8 cellular contexts compared by ENCODE assay signal in the genomic region with DNA sequence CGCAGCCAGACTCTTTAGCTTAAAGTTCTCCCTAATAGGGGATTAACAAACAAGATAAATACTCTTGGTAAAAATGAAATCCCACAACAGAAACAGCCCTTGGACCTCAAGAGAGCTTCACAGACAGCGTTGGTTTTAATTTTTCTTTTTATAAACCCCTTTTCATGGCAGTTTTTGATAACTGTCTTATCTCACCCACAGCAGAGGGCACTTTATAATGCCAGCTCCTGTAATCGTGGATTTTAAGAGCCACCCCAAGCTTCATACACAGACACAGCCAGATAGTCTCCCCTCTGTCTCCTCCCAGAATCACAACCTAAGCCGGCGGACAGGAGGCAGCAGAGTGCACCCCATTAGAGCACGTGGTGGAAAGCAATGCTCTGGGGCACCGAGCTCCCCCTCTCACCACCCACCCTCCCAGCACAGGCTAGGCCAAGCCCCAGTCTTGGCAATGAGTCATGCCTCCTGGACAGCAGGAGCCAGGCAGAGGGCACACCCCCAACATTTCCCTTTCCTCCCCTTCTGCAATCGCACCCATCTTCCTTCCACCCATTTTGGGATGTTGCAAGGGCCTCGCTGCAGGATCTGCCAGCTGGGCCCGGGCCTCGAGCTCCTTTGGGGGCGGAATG. TPM values are rescaled to one million over a fixed set of nuclear protein-coding genes. Genes with fewer than 3 reads are reported as not detected.
DNase-seq lines count a peak whose midpoint lies in the region; ATAC-seq and TF ChIP-seq lines count a peak whose summit lies in the region.

No MANE protein-coding gene starts in this region.

- H3K4me1 ChIP-seq in fibroblast of lung (ENCODE audit: control insufficient read depth, extremely low read depth, insufficient read depth, low read length), result peaks cover 12% of the 10 kb centered on the region
- H3K4me1 ChIP-seq in muscle layer of colon (ENCODE audit: insufficient read depth, low read length), result peaks cover 51% of the 10 kb centered on the region
- peaks cover 37 to 71% (median 41%) of the 10 kb centered on the region in 4 donors for H3K4me1 ChIP-seq in upper lobe of left lung

- H3K9me3 ChIP-seq in fibroblast of lung (ENCODE audit: control insufficient read depth, insufficient read depth, low read depth, low read length) (no peaks in the 10 kb centered on the region), muscle layer of colon (ENCODE audit: low read length) (no peaks in the 10 kb centered on the region), upper lobe of left lung (no peaks in the 10 kb centered on the region)

- H3K27ac ChIP-seq in fibroblast of lung (ENCODE audit: insufficient read depth, low read length) (peak overlapping the region; percentile 72), muscle layer of colon (ENCODE audit: low read depth, low read length) (peak overlapping the region; percentile 97), upper lobe of left lung (peak overlapping the region; percentile 94 to 99 (median 98))

- TF ChIP-seq CTCF in LNCaP clone FGC (IDR thresholded peaks at IDR 0.05; ENCODE audit: control insufficient read depth, extremely low read depth, insufficient read depth), result peak; percentile 17; the same call in 1 of the 2 replicates
- peak; percentile 76 to 86 for TF ChIP-seq CTCF in fibroblast of lung (conservative IDR thresholded peaks at IDR 0.05 in 1 of 2, IDR thresholded peaks at IDR 0.05 in 1 of 2; ENCODE audit: low read depth in 1 of 2, low read length in 2 of 2)
- peak in 5 of 6 experiments; percentile 54 to 72 (median 56) for TF ChIP-seq CTCF in upper lobe of left lung (IDR thresholded peaks at IDR 0.05)

- H3K9ac ChIP-seq in fibroblast of lung (ENCODE audit: insufficient read depth, low read length), result peak overlapping the region; percentile 53
- peak overlapping the region; percentile 73 for H3K9ac ChIP-seq in muscle layer of colon (ENCODE audit: low read length)

- peak; percentile 21 for DNase-seq in activated T-cell treated with anti-CD3 and anti-CD28 coated beads for 48 hours (ENCODE audit: low read depth)
- no peak for DNase-seq in activated T-cell treated with anti-CD3 and anti-CD28 coated beads, Interleukin-2, amount 50 U/mL, for 1 hour
- peak; percentile 98 for DNase-seq in H4 (ENCODE audit: low spot score)
- no peak for DNase-seq in LNCaP clone FGC (ENCODE audit: low read depth)
- peak; percentile 15 for DNase-seq in activated CD4-positive, alpha-beta T cell treated with anti-CD3 and anti-CD28 coated beads, Interleukin-2, amount 50 U/mL, for 1 hour
- peak; percentile 85 to 98 for DNase-seq in fibroblast of lung (ENCODE audit: low read depth in 2 of 2)
- DNase-seq in upper lobe of left lung, result peak in 1 of 2 donors; percentile 94

- H3K27me3 ChIP-seq in fibroblast of lung (ENCODE audit: control insufficient read depth, insufficient read depth, low read length) (no peaks in the 10 kb centered on the region), muscle layer of colon (ENCODE audit: control insufficient read depth in 1 of 2, insufficient read depth in 2 of 2, low read length in 2 of 2) (no peaks in the 10 kb centered on the region), upper lobe of left lung (no peaks in the 10 kb centered on the region)

- no peak for TF ChIP-seq POLR2A in upper lobe of left lung (IDR thresholded peaks at IDR 0.05)

- H2AFZ ChIP-seq in fibroblast of lung (ENCODE audit: low read length), result no peak overlapping the region

- ATAC-seq in upper lobe of left lung (ENCODE audit: low FRiP score in 2 of 2), result peak; percentile 59 to 88

- H3K79me2 ChIP-seq in fibroblast of lung (ENCODE audit: control insufficient read depth, insufficient read depth, low read length), result peaks cover 14% of the 10 kb centered on the region

- H4K20me1 ChIP-seq in fibroblast of lung (ENCODE audit: control insufficient read depth, extremely low read depth, insufficient read depth, low read length), result no peaks in the 10 kb centered on the region

- TF ChIP-seq EP300 in upper lobe of left lung (IDR thresholded peaks at IDR 0.05), result peak in 1 of 4 donors; percentile 51

- WGBS in upper lobe of left lung, 2 donors, result 3 to 4% methylated on average over 8 to 11 of the region's 12 CpGs

- no peaks in the 10 kb centered on the region for H3K36me3 ChIP-seq in fibroblast of lung (ENCODE audit: control insufficient read depth, insufficient read depth, low read length)
- H3K36me3 ChIP-seq in muscle layer of colon (ENCODE audit: insufficient read depth, low read length), result peaks cover 9% of the 10 kb centered on the region
- H3K36me3 ChIP-seq in upper lobe of left lung, result peaks cover 0 to 22% (median 3%) of the 10 kb centered on the region in 4 donors

- H3K4me3 ChIP-seq in LNCaP clone FGC (ENCODE audit: low read depth, low read length), result peak overlapping the region; percentile 79
- H3K4me3 ChIP-seq in fibroblast of lung (replicated peaks in 1 of 4; ENCODE audit: control extremely low read depth in 1 of 4, insufficient read depth in 1 of 4, low read depth in 3 of 4, low read length in 4 of 4), result peak overlapping the region; percentile 37 to 94 (median 83)
- peak overlapping the region; percentile 89 to 93 for H3K4me3 ChIP-seq in muscle layer of colon (ENCODE audit: low read depth in 1 of 2, low read length in 2 of 2)
- H3K4me3 ChIP-seq in upper lobe of left lung, result peak overlapping the region; percentile 65 to 92 (median 88)

- peak overlapping the region; percentile 90 for H3K4me2 ChIP-seq in fibroblast of lung (ENCODE audit: extremely low read depth, insufficient read depth, low read length)

RNA-seq across cellular contexts. Expression of gene JAG1, which starts 2.5 kb away (rescaled TPM):
- total RNA-seq in H4 (2014; rRNA removed; shearing (Covaris generic)), result 8.4 and 9.9 TPM in 2 replicates
- 34.2 and 57.3 TPM in 2 replicates for total RNA-seq in fibroblast of lung
- 5.8 and 16.3 TPM in 2 replicates for polyA plus RNA-seq in fibroblast of lung
- polyA plus RNA-seq in fibroblast of lung (2012), result 6.2 and 17.1 TPM in 2 replicates
- polyA minus RNA-seq in fibroblast of lung (ENCODE audit: low replicate concordance), result 28.6 and 44.2 TPM in 2 replicates
- total RNA-seq in upper lobe of left lung, result 10 to 100 TPM; 37.7 to 57.4 (median 47.0) TPM

Comparison
In these comparisons a context has a peak if more than half of its experiments do, and no peak if none do; other contexts are left out.
1. DNase-seq: peak in activated T-cell treated with anti-CD3 and anti-CD28 coated beads for 48 hours (single experiment), H4 (single experiment), activated CD4-positive, alpha-beta T cell treated with anti-CD3 and anti-CD28 coated beads, Interleukin-2, amount 50 U/mL, for 1 hour (single experiment) and fibroblast of lung (2 of 2); none in activated T-cell treated with anti-CD3 and anti-CD28 coated beads, Interleukin-2, amount 50 U/mL, for 1 hour (single experiment) and LNCaP clone FGC (single experiment).
2. CTCF ChIP-seq: peak in every context shown above with its lines; median percentile 81 in fibroblast of lung; 56 in upper lobe of left lung; 17 in LNCaP clone FGC.
3. Peak in every context shown above with its lines, with median percentiles within 50 percentile points of each other: H3K4me3 ChIP-seq and H3K27ac ChIP-seq.